In the genomic region with DNA sequence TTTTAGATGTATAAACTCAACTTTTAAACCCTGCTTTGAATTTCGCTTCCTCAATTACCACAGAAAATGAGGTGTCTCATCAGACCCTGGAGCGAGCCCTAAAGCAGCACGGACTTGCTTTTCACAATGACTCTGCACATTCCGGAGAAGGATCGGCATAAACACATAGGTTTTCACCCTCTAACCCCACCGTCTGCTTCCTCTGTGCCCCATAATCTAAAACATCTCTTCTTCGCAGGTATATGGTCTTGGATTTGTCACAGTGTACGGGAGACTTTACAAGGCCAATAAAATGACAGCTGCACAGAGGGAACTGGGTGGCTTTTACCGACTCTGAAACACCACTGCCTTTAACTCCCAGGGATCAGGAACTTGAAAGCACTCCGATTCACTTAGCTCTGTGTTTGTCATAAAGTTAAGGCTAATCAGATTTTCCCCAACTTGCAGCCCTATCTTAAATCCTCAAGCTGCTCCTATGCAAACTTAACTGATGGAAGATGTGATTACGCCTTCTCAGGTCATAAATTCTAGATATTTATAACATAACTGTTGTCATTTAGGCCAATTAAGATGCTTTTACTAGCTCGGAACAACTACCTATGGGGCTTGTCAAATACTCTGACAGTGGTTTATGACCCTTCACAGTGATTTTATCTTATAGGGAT, we compare ENCODE assay signal across 11 cellular contexts.
A peak's percentile ranks its signal among the peaks of the same experiment; 100 is the strongest.
DNase-seq lines count a peak whose midpoint lies in the region; TF ChIP-seq lines count a peak whose summit lies in the region.
"Had no signal": no experiment of that assay in that cellular context is flagged by ENCODE, and none has a peak within 500 bp of the region (broad histone marks: within the 10 kb centered on the region; RNA-seq: fewer than 3 reads in every experiment).

No MANE protein-coding gene starts in this region.

- no peaks in the 10 kb centered on the region for H3K4me1 ChIP-seq in uterus

- TF ChIP-seq POLR2A in uterus (IDR thresholded peaks at IDR 0.05), result no peak

- no peaks in the 10 kb centered on the region for H3K36me3 ChIP-seq in uterus
- H3K36me3 ChIP-seq: BLaER1 treated with 17β-estradiol and CSF1 and Interleukin-3, amounts not matched to agents 10 nM and 100 nM; right atrium auricular region had no signal

- TF ChIP-seq CTCF in epithelial cell of esophagus (IDR thresholded peaks at IDR 0.05; ENCODE audit: insufficient read depth, low read depth, low read length, missing control alignments) (no peak), uterus (IDR thresholded peaks at IDR 0.05) (no peak)

- DNase-seq in Daoy (ENCODE audit: low read depth) (peak; percentile 50), H4 (ENCODE audit: low spot score) (peak; percentile 77), MV-4-11 (lab: John Stamatoyannopoulos, UW) (peak; percentile 71), epithelial cell of esophagus (ENCODE audit: low read depth) (peak; percentile 54), superior temporal gyrus (ENCODE audit: extremely low spot score) (no peak), uterus (no peak), SKM-1 treated with dmso at 0.1 percent for 144 hours (lab: John Stamatoyannopoulos, UW; ENCODE audit: unreplicated experiment) (no peak)
- DNase-seq in stimulated activated CD4-positive, alpha-beta T cell treated with anti-CD3 and anti-CD28 coated beads, Interleukin-2, amount 100 ng/mL, for 24 hours, result no peak
- DNase-seq: NCI-H1048 had no signal

- intact Hi-C loops in uterus (cut with DNase I; ENCODE audit: low total_unique reads), result no loop called here

- no peak overlapping the region for H3K27ac ChIP-seq in uterus
- H3K27ac ChIP-seq: right atrium auricular region had no signal

- no peak overlapping the region for H3K4me3 ChIP-seq in epithelial cell of esophagus (ENCODE audit: low read length)
- no peak overlapping the region for H3K4me3 ChIP-seq in uterus
- H3K4me3 ChIP-seq: BLaER1 treated with 17β-estradiol and CSF1 and Interleukin-3, amounts not matched to agents 10 nM and 100 nM; right atrium auricular region had no signal

- H3K27me3 ChIP-seq in uterus, result no peaks in the 10 kb centered on the region
- H3K27me3 ChIP-seq: BLaER1 treated with 17β-estradiol and CSF1 and Interleukin-3, amounts not matched to agents 10 nM and 100 nM; right atrium auricular region had no signal

- H3K9me3 ChIP-seq in uterus, result no peaks in the 10 kb centered on the region
- H3K9me3 ChIP-seq: BLaER1 treated with 17β-estradiol and CSF1 and Interleukin-3, amounts not matched to agents 10 nM and 100 nM; right atrium auricular region had no signal

Comparison
In these comparisons a context has a peak if more than half of its experiments do, and no peak if none do; other contexts are left out.
1. DNase-seq: peak in Daoy (single experiment), H4 (single experiment), MV-4-11 (single experiment) and epithelial cell of esophagus (single experiment); none in superior temporal gyrus (single experiment), uterus (0 of 2), stimulated activated CD4-positive, alpha-beta T cell treated with anti-CD3 and anti-CD28 coated beads, Interleukin-2, amount 100 ng/mL, for 24 hours (0 of 2) and SKM-1 treated with dmso at 0.1 percent for 144 hours (single experiment).